In the genomic region with DNA sequence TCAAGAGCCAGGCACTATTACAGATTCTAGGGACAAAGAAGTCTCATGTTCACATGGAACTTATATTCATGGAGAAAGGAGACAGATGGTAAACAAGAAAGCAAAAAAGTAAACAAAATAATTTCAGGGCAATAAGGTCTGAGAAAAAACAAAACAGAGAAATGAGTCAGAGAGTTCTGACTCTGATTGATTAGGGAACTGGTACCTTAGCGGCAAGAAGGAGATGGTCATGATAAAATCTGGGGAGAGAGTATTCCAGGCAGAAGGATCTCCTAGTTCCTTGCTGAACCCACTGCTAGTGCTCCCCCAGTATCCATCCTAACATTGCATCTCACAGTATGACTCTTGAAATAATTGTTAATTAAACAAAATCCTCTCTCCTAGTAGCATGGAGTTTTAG, we compare ENCODE assay signal across 16 cellular contexts.
"Had no signal": no experiment of that assay in that cellular context is flagged by ENCODE, and none has a peak within 500 bp of the region (broad histone marks: within the 10 kb centered on the region; RNA-seq: fewer than 3 reads in every experiment).

No MANE protein-coding gene starts in this region.

- H3K9me3 Mint-ChIP-seq: activated naive CD4-positive, alpha-beta T cell treated with anti-CD3 and anti-CD28 coated beads, Interleukin-2, amount 50 U/mL, for 24 hours; effector memory CD8-positive, alpha-beta T cell had no signal

- H3K4me3 Mint-ChIP-seq: activated naive CD4-positive, alpha-beta T cell treated with anti-CD3 and anti-CD28 coated beads, Interleukin-2, amount 50 U/mL, for 24 hours; effector memory CD8-positive, alpha-beta T cell had no signal

- DNase-seq: activated CD4-positive, alpha-beta T cell treated with anti-CD3 and anti-CD28 coated beads for 48 hours; activated effector memory CD4-positive, alpha-beta T cell treated with Interleukin-2 at 50 U/mL for 16 hours; body of pancreas; central memory CD4-positive, alpha-beta T cell; effector memory CD8-positive, alpha-beta T cell; gastrocnemius medialis; retina; stimulated activated CD4-positive, alpha-beta T cell treated with anti-CD3 and anti-CD28 coated beads, Interleukin-15, amount 100 ng/mL, for 24 hours; T1000; tibial artery; WERI-Rb-1 had no signal

- H3K9ac ChIP-seq: parathyroid adenoma had no signal

- H3K9me3 ChIP-seq: body of pancreas, gastrocnemius medialis, tibial artery, vagina had no signal

- H3K4me1 ChIP-seq: body of pancreas, gastrocnemius medialis, parathyroid adenoma, vagina had no signal

- H3K36me3 ChIP-seq: gastrocnemius medialis, tibial artery, vagina, WERI-Rb-1 had no signal

- ATAC-seq: body of pancreas; effector memory CD8-positive, alpha-beta T cell; gastrocnemius medialis had no signal

- H3K27ac Mint-ChIP-seq: activated naive CD4-positive, alpha-beta T cell treated with anti-CD3 and anti-CD28 coated beads, Interleukin-2, amount 50 U/mL, for 24 hours; effector memory CD8-positive, alpha-beta T cell had no signal

- FAIRE-seq: keratinocyte had no signal

- H3K27ac ChIP-seq: body of pancreas, epithelial cell of prostate, gastrocnemius medialis, parathyroid adenoma, tibial artery, vagina, WERI-Rb-1 had no signal

- H3K27me3 Mint-ChIP-seq: activated naive CD4-positive, alpha-beta T cell treated with anti-CD3 and anti-CD28 coated beads, Interleukin-2, amount 50 U/mL, for 24 hours; effector memory CD8-positive, alpha-beta T cell had no signal

- H3K27me3 ChIP-seq: body of pancreas, gastrocnemius medialis, tibial artery, vagina had no signal

- H3K36me3 Mint-ChIP-seq: activated naive CD4-positive, alpha-beta T cell treated with anti-CD3 and anti-CD28 coated beads, Interleukin-2, amount 50 U/mL, for 24 hours had no signal

- H3K4me3 ChIP-seq: body of pancreas, gastrocnemius medialis, tibial artery, vagina had no signal
